Comparison of ENCODE assay signal across 1 cellular context in genomic region chr6:17311595-17312311, GRCh38.
TF ChIP-seq lines count a peak whose summit lies in the region.

No MANE protein-coding gene starts in this region.

TF ChIP-seq in HepG2, 621 proteins besides CTCF, POLR2A, EP300 and RAD21 (continued from another document and continues in another):
- TF ChIP-seq IKZF4 (CRISPR knock-in tag; IDR thresholded peaks at IDR 0.05; ENCODE audit: borderline replicate concordance, low read depth, not compliant biosample characterization) (peak; percentile 80), ZNF562 (CRISPR knock-in tag; IDR thresholded peaks at IDR 0.05; ENCODE audit: borderline replicate concordance) (no peak), HNF4A (CRISPR knock-in tag; IDR thresholded peaks at IDR 0.05) (peak; percentile 97), ZBTB21 (CRISPR knock-in tag; IDR thresholded peaks at IDR 0.05) (peak; percentile 95), ZNF749 (CRISPR knock-in tag; IDR thresholded peaks at IDR 0.05; ENCODE audit: borderline replicate concordance) (peak; percentile 94), GATA4 (IDR thresholded peaks at IDR 0.05; ENCODE audit: borderline replicate concordance, low read depth) (peak; percentile 67; the same call in 1 of the 2 replicates), XRCC5 (optimal IDR thresholded peaks at IDR 0.05; ENCODE audit: low read length) (peak; percentile 66), ZFP82 (CRISPR knock-in tag; IDR thresholded peaks at IDR 0.05; ENCODE audit: borderline replicate concordance) (no peak), ZFP41 (CRISPR knock-in tag; IDR thresholded peaks at IDR 0.05; ENCODE audit: borderline replicate concordance) (0 out of 2 replicates have a peak, but pooled peaks have one; percentile 58), GPBP1L1 (CRISPR knock-in tag; IDR thresholded peaks at IDR 0.05) (no peak), ZNF121 (CRISPR knock-in tag; IDR thresholded peaks at IDR 0.05) (peak; percentile 49; the same call in 1 of the 2 replicates), MAFK (conservative IDR thresholded peaks at IDR 0.05 in 1 of 2, IDR thresholded peaks at IDR 0.05 in 1 of 2; ENCODE audit: low read length in 2 of 2) (peak; percentile 82 to 95), MXD3 (CRISPR knock-in tag; IDR thresholded peaks at IDR 0.05) (peak; percentile 94), SPEN (CRISPR knock-in tag; IDR thresholded peaks at IDR 0.05; ENCODE audit: low read depth) (peak; percentile 90), ZNF761 (CRISPR knock-in tag; conservative IDR thresholded peaks at IDR 0.05) (peak; percentile 89; the same call in 1 of the 2 replicates), ZNF12 (CRISPR knock-in tag; IDR thresholded peaks at IDR 0.05) (peak; percentile 50; the same call in 1 of the 2 replicates), UBTF (CRISPR knock-in tag; IDR thresholded peaks at IDR 0.05) (peak; percentile 44; the same call in 1 of the 2 replicates), ZNF24 (IDR thresholded peaks at IDR 0.05) (no peak), ZNF335 (CRISPR knock-in tag; IDR thresholded peaks at IDR 0.05) (peak; percentile 75; the same call in 1 of the 2 replicates), ZBTB3 (CRISPR knock-in tag; IDR thresholded peaks at IDR 0.05; ENCODE audit: borderline replicate concordance, low read depth) (no peak), ZNF549 (CRISPR knock-in tag; IDR thresholded peaks at IDR 0.05) (no peak), ZNF282 (IDR thresholded peaks at IDR 0.05; ENCODE audit: partially characterized antibody) (no peak), KLF16 (CRISPR knock-in tag; IDR thresholded peaks at IDR 0.05) (peak in 1 of 2 experiments; percentile 98; a peak in 2 of 4 replicates), PAF1 (CRISPR knock-in tag; IDR thresholded peaks at IDR 0.05) (no peak), SOX13 (IDR thresholded peaks at IDR 0.05) (no peak), SOX13 (CRISPR knock-in tag; conservative IDR thresholded peaks at IDR 0.05 in 1 of 2, IDR thresholded peaks at IDR 0.05 in 1 of 2) (peak in 1 of 2 experiments; percentile 82; a peak in 2 of 4 replicates), GFI1 (CRISPR knock-in tag; IDR thresholded peaks at IDR 0.05; ENCODE audit: borderline replicate concordance) (peak; percentile 71), ZNF883 (CRISPR knock-in tag; IDR thresholded peaks at IDR 0.05; ENCODE audit: not compliant biosample characterization) (peak; percentile 62), IRF2 (CRISPR knock-in tag; IDR thresholded peaks at IDR 0.05) (peak; percentile 94), CAMTA2 (CRISPR knock-in tag; IDR thresholded peaks at IDR 0.05; ENCODE audit: borderline replicate concordance) (no peak; the same call in 1 of the 2 replicates), ZFY (CRISPR knock-in tag; IDR thresholded peaks at IDR 0.05) (peak; percentile 80), ZNF543 (CRISPR knock-in tag; IDR thresholded peaks at IDR 0.05) (peak; percentile 54; the same call in 1 of the 2 replicates), KMT2B (CRISPR knock-in tag; IDR thresholded peaks at IDR 0.05) (peak; percentile 17; the same call in 1 of the 2 replicates), ZNF629 (CRISPR knock-in tag; conservative IDR thresholded peaks at IDR 0.05) (no peak), MBNL3 (CRISPR knock-in tag; conservative IDR thresholded peaks at IDR 0.05) (0 out of 2 replicates have a peak, but pooled peaks have one; percentile 30), BCL6 (CRISPR knock-in tag; IDR thresholded peaks at IDR 0.05) (peak; percentile 86), CBX2 (IDR thresholded peaks at IDR 0.05; ENCODE audit: low read depth, low read length) (no peak), CBX2 (CRISPR knock-in tag; IDR thresholded peaks at IDR 0.05; ENCODE audit: low read depth) (no peak), ZNF232 (CRISPR knock-in tag; IDR thresholded peaks at IDR 0.05; ENCODE audit: borderline replicate concordance) (peak; percentile 87; the same call in 1 of the 2 replicates), ZBTB7B (CRISPR knock-in tag; IDR thresholded peaks at IDR 0.05) (no peak), PCBP2 (optimal IDR thresholded peaks at IDR 0.05; ENCODE audit: low read depth, low read length, poor library complexity, severe bottlenecking) (no peak), PHF20 (CRISPR knock-in tag; IDR thresholded peaks at IDR 0.05) (no peak), NFYC (CRISPR knock-in tag; IDR thresholded peaks at IDR 0.05) (peak; percentile 42; the same call in 1 of the 2 replicates), ATF7-NPFF (CRISPR knock-in tag; IDR thresholded peaks at IDR 0.05; ENCODE audit: low read depth) (no peak), ZNF496 (CRISPR knock-in tag; IDR thresholded peaks at IDR 0.05; ENCODE audit: insufficient replicate concordance) (no peak), MBD4 (IDR thresholded peaks at IDR 0.05; ENCODE audit: borderline replicate concordance, low read length) (0 out of 2 replicates have a peak, but pooled peaks have one; percentile 75), CC2D1A (CRISPR knock-in tag; IDR thresholded peaks at IDR 0.05) (no peak)
- TF ChIP-seq, protein P1, sequence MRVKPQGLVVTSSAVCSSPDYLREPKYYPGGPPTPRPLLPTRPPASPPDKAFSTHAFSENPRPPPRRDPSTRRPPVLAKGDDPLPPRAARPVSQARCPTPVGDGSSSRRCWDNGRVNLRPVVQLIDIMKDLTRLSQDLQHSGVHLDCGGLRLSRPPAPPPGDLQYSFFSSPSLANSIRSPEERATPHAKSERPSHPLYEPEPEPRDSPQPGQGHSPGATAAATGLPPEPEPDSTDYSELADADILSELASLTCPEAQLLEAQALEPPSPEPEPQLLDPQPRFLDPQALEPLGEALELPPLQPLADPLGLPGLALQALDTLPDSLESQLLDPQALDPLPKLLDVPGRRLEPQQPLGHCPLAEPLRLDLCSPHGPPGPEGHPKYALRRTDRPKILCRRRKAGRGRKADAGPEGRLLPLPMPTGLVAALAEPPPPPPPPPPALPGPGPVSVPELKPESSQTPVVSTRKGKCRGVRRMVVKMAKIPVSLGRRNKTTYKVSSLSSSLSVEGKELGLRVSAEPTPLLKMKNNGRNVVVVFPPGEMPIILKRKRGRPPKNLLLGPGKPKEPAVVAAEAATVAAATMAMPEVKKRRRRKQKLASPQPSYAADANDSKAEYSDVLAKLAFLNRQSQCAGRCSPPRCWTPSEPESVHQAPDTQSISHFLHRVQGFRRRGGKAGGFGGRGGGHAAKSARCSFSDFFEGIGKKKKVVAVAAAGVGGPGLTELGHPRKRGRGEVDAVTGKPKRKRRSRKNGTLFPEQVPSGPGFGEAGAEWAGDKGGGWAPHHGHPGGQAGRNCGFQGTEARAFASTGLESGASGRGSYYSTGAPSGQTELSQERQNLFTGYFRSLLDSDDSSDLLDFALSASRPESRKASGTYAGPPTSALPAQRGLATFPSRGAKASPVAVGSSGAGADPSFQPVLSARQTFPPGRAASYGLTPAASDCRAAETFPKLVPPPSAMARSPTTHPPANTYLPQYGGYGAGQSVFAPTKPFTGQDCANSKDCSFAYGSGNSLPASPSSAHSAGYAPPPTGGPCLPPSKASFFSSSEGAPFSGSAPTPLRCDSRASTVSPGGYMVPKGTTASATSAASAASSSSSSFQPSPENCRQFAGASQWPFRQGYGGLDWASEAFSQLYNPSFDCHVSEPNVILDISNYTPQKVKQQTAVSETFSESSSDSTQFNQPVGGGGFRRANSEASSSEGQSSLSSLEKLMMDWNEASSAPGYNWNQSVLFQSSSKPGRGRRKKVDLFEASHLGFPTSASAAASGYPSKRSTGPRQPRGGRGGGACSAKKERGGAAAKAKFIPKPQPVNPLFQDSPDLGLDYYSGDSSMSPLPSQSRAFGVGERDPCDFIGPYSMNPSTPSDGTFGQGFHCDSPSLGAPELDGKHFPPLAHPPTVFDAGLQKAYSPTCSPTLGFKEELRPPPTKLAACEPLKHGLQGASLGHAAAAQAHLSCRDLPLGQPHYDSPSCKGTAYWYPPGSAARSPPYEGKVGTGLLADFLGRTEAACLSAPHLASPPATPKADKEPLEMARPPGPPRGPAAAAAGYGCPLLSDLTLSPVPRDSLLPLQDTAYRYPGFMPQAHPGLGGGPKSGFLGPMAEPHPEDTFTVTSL (CRISPR knock-in tag; IDR thresholded peaks at IDR 0.05; ENCODE audit: borderline replicate concordance): peak; percentile 88; the same call in 1 of the 2 replicates
- TF ChIP-seq, protein P2, sequence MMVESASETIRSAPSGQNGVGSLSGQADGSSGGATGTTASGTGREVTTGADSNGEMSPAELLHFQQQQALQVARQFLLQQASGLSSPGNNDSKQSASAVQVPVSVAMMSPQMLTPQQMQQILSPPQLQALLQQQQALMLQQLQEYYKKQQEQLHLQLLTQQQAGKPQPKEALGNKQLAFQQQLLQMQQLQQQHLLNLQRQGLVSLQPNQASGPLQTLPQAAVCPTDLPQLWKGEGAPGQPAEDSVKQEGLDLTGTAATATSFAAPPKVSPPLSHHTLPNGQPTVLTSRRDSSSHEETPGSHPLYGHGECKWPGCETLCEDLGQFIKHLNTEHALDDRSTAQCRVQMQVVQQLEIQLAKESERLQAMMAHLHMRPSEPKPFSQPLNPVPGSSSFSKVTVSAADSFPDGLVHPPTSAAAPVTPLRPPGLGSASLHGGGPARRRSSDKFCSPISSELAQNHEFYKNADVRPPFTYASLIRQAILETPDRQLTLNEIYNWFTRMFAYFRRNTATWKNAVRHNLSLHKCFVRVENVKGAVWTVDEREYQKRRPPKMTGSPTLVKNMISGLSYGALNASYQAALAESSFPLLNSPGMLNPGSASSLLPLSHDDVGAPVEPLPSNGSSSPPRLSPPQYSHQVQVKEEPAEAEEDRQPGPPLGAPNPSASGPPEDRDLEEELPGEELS (CRISPR knock-in tag; IDR thresholded peaks at IDR 0.05): peak; percentile 96
- TF ChIP-seq, protein P3, sequence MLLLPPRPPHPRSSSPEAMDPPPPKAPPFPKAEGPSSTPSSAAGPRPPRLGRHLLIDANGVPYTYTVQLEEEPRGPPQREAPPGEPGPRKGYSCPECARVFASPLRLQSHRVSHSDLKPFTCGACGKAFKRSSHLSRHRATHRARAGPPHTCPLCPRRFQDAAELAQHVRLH (CRISPR knock-in tag; IDR thresholded peaks at IDR 0.05; ENCODE audit: borderline replicate concordance, low read depth): peak; percentile 93
- TF ChIP-seq, protein P4, sequence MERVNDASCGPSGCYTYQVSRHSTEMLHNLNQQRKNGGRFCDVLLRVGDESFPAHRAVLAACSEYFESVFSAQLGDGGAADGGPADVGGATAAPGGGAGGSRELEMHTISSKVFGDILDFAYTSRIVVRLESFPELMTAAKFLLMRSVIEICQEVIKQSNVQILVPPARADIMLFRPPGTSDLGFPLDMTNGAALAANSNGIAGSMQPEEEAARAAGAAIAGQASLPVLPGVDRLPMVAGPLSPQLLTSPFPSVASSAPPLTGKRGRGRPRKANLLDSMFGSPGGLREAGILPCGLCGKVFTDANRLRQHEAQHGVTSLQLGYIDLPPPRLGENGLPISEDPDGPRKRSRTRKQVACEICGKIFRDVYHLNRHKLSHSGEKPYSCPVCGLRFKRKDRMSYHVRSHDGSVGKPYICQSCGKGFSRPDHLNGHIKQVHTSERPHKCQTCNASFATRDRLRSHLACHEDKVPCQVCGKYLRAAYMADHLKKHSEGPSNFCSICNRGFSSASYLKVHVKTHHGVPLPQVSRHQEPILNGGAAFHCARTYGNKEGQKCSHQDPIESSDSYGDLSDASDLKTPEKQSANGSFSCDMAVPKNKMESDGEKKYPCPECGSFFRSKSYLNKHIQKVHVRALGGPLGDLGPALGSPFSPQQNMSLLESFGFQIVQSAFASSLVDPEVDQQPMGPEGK (CRISPR knock-in tag; IDR thresholded peaks at IDR 0.05): peak; percentile 35; the same call in 1 of the 2 replicates
- TF ChIP-seq, protein P5, sequence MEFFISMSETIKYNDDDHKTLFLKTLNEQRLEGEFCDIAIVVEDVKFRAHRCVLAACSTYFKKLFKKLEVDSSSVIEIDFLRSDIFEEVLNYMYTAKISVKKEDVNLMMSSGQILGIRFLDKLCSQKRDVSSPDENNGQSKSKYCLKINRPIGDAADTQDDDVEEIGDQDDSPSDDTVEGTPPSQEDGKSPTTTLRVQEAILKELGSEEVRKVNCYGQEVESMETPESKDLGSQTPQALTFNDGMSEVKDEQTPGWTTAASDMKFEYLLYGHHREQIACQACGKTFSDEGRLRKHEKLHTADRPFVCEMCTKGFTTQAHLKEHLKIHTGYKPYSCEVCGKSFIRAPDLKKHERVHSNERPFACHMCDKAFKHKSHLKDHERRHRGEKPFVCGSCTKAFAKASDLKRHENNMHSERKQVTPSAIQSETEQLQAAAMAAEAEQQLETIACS (CRISPR knock-in tag; IDR thresholded peaks at IDR 0.05): no peak
- TF ChIP-seq, protein P6, sequence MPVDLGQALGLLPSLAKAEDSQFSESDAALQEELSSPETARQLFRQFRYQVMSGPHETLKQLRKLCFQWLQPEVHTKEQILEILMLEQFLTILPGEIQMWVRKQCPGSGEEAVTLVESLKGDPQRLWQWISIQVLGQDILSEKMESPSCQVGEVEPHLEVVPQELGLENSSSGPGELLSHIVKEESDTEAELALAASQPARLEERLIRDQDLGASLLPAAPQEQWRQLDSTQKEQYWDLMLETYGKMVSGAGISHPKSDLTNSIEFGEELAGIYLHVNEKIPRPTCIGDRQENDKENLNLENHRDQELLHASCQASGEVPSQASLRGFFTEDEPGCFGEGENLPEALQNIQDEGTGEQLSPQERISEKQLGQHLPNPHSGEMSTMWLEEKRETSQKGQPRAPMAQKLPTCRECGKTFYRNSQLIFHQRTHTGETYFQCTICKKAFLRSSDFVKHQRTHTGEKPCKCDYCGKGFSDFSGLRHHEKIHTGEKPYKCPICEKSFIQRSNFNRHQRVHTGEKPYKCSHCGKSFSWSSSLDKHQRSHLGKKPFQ (CRISPR knock-in tag; IDR thresholded peaks at IDR 0.05; ENCODE audit: insufficient replicate concordance): no peak
